29 cellular contexts compared by ENCODE assay signal in genomic region chr1:157069596-157069995, GRCh38. TPM values are rescaled to one million over a fixed set of nuclear protein-coding genes. Genes with fewer than 3 reads are reported as not detected.
"Had no signal": no experiment of that assay in that cellular context is flagged by ENCODE, and none has a peak within 500 bp of the region (broad histone marks: within the 10 kb centered on the region; RNA-seq: fewer than 3 reads in every experiment).

No MANE protein-coding gene starts in this region.

- H3K27ac Mint-ChIP-seq: activated T-cell treated with anti-CD3 and anti-CD28 coated beads, Interleukin-2, amount 50 U/mL, for 72 hours; natural killer cell treated with Interleukin-12 subunit alpha and Interleukin-12 subunit beta and Interleukin-15 and Interleukin-18, amount 100 ng/mL, for 72 hours; progenitor cell of endocrine pancreas; stimulated activated naive CD8-positive, alpha-beta T cell treated with anti-CD3 and anti-CD28 coated beads, Interleukin-15, amount 100 ng/mL, for 72 hours; T-helper 17 cell had no signal

- H3K9me3 Mint-ChIP-seq: activated T-cell treated with anti-CD3 and anti-CD28 coated beads, Interleukin-2, amount 50 U/mL, for 72 hours; natural killer cell treated with Interleukin-12 subunit alpha and Interleukin-12 subunit beta and Interleukin-15 and Interleukin-18, amount 100 ng/mL, for 72 hours; stimulated activated naive CD8-positive, alpha-beta T cell treated with anti-CD3 and anti-CD28 coated beads, Interleukin-15, amount 100 ng/mL, for 72 hours had no signal

- H3K4me3 ChIP-seq: adrenal gland, breast epithelium, esophagus squamous epithelium, suprapubic skin, transverse colon, uterus had no signal

- H3K4me1 ChIP-seq: breast epithelium, uterus had no signal

- H3K36me3 ChIP-seq: adrenal gland, breast epithelium, esophagus squamous epithelium, suprapubic skin, transverse colon, uterus had no signal

- H3K27me3 ChIP-seq: adrenal gland, breast epithelium, suprapubic skin, uterus had no signal

- H3K36me3 Mint-ChIP-seq: natural killer cell treated with Interleukin-12 subunit alpha and Interleukin-12 subunit beta and Interleukin-15 and Interleukin-18, amount 100 ng/mL, for 72 hours had no signal

- H3K27ac ChIP-seq: adrenal gland, breast epithelium, esophagus squamous epithelium, suprapubic skin, transverse colon, uterus, VCaP had no signal

- ATAC-seq: activated T-cell treated with anti-CD3 and anti-CD28 coated beads, Interleukin-2, amount 50 U/mL, for 72 hours; left cardiac atrium; natural killer cell treated with Interleukin-12 subunit alpha and Interleukin-12 subunit beta and Interleukin-15 and Interleukin-18, amount 100 ng/mL, for 72 hours; stimulated activated naive CD8-positive, alpha-beta T cell treated with anti-CD3 and anti-CD28 coated beads, Interleukin-15, amount 100 ng/mL, for 72 hours; T-helper 17 cell had no signal

- H3K9me3 ChIP-seq: adrenal gland, breast epithelium, esophagus squamous epithelium, suprapubic skin, transverse colon, uterus had no signal

- H3K4me3 Mint-ChIP-seq: activated T-cell treated with anti-CD3 and anti-CD28 coated beads, Interleukin-2, amount 50 U/mL, for 72 hours; natural killer cell treated with Interleukin-12 subunit alpha and Interleukin-12 subunit beta and Interleukin-15 and Interleukin-18, amount 100 ng/mL, for 72 hours; stimulated activated naive CD8-positive, alpha-beta T cell treated with anti-CD3 and anti-CD28 coated beads, Interleukin-15, amount 100 ng/mL, for 72 hours; T-helper 17 cell had no signal

- DNase-seq: activated CD4-positive, alpha-beta T cell treated with anti-CD3 and anti-CD28 coated beads for 1 hour; activated CD8-positive, alpha-beta memory T cell treated with anti-CD3 and anti-CD28 coated beads for 24 hours; activated CD8-positive, alpha-beta memory T cell treated with anti-CD3 and anti-CD28 coated beads, Interleukin-2, amount 50 U/mL, for 48 hours; activated effector memory CD4-positive, alpha-beta T cell treated with anti-CD3 and anti-CD28 coated beads, Interleukin-2, amount 50 U/mL, for 16 hours; activated naive CD4-positive, alpha-beta T cell treated with anti-CD3 and anti-CD28 coated beads, Interleukin-2, amount 50 U/mL, for 16 hours; activated T-cell treated with anti-CD3 and anti-CD28 coated beads, Interleukin-2, amount 50 U/mL, for 72 hours; adrenal gland; cerebellar nuclear complex; cortex of kidney; effector CD4-positive, alpha-beta T cell; esophagus squamous epithelium; left cardiac atrium; mesenchymal stem cell; nucleus accumbens; small intestine; stimulated activated CD4-positive, alpha-beta T cell treated with anti-CD3 and anti-CD28 coated beads, Interleukin-4, amount 100 ng/mL, for 1 hour; stimulated activated naive CD8-positive, alpha-beta T cell treated with anti-CD3 and anti-CD28 coated beads, Interleukin-15, amount 100 ng/mL, for 72 hours; T-helper 17 cell; transverse colon; uterus had no signal

RNA-seq across cellular contexts. Expression of gene ETV3L, which starts 30.0 kb away (rescaled TPM):
- total RNA-seq: activated T-cell treated with anti-CD3 and anti-CD28 coated beads, Interleukin-2, amount 50 U/mL, for 72 hours; adrenal gland; astrocyte; breast epithelium; esophagus squamous epithelium; fibroblast of villous mesenchyme; glomerular endothelial cell; left cardiac atrium; lower leg skin; suprapubic skin; transverse colon; uterus had no signal
- polyA plus RNA-seq: adrenal gland, small intestine had no signal
